In the genomic region with DNA sequence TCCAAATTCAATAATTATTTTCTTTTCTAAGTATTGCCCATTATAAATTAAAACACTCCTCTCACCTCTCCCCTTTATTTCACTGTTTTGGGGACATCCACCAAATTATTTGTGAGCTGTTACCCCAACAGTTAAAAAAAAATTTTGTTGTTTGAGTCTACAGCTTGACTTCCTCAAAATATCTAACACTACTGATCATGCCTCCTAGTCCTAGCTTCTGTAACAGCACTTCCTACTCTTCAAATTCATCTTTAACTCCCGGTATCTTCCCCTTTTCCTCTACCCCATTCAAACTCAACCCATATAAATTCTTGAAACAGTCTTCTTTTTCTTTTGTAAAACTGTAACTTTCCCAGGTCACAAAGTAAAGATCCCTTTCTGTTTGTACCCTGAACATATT, we compare ENCODE assay signal across 21 cellular contexts. TPM values are rescaled to one million over a fixed set of nuclear protein-coding genes. Genes with fewer than 3 reads are reported as not detected.
A peak's percentile ranks its signal among the peaks of the same experiment; 100 is the strongest.
DNase-seq lines count a peak whose midpoint lies in the region; FAIRE-seq and TF ChIP-seq lines count a peak whose summit lies in the region.
"Had no signal": no experiment of that assay in that cellular context is flagged by ENCODE, and none has a peak within 500 bp of the region (broad histone marks: within the 10 kb centered on the region; RNA-seq: fewer than 3 reads in every experiment).

No MANE protein-coding gene starts in this region.

- no peak overlapping the region for H2AFZ ChIP-seq in OCI-LY7 (ENCODE audit: low read length)
- H2AFZ ChIP-seq: neural progenitor cell had no signal

- H3K9me3 ChIP-seq in OCI-LY7 (ENCODE audit: low read length) (no peaks in the 10 kb centered on the region), left ventricle myocardium inferior (replicated peaks) (no peaks in the 10 kb centered on the region)

- H3K36me3 ChIP-seq in OCI-LY7 (ENCODE audit: insufficient read depth, low read length): peaks cover 36% of the 10 kb centered on the region
- H3K36me3 ChIP-seq in left ventricle myocardium inferior: peaks cover 40% of the 10 kb centered on the region

- DNase-seq in CD1c-positive myeloid dendritic cell (ENCODE audit: extremely low spot score) (peak; percentile 61), Kasumi-1 (lab: John Stamatoyannopoulos, UW) (peak; percentile 95), SIG-M5 treated with dmso at 0.1 percent for 504 hours (lab: John Stamatoyannopoulos, UW; ENCODE audit: unreplicated experiment) (peak; percentile 92), medulla oblongata (ENCODE audit: extremely low spot score) (peak; percentile 37), OCI-LY7 (ENCODE audit: low spot score) (no peak), left ventricle myocardium inferior (no peak), urothelium cell line (ENCODE audit: low spot score) (no peak), GM20000 (ENCODE audit: low spot score) (no peak)
- DNase-seq: activated CD4-positive, CD25-positive, alpha-beta regulatory T cell treated with anti-CD3 and anti-CD28 coated beads, Interleukin-2, amount 50 U/mL, for 72 hours; activated CD8-positive, alpha-beta memory T cell treated with anti-CD3 and anti-CD28 coated beads for 24 hours; CD8-positive, alpha-beta T cell; cerebellar nuclear complex; DMS153; foreskin fibroblast; NCI-H1105 treated with DMSO at 0.1 percent for 48 hours; NCI-H2029 treated with DMSO at 0.1 percent for 48 hours; substantia nigra had no signal

- H3K4me1 ChIP-seq in OCI-LY7 (ENCODE audit: insufficient read depth, low read length, poor library complexity, severe bottlenecking) (peaks cover 2% of the 10 kb centered on the region), left ventricle myocardium inferior (peaks cover 6% of the 10 kb centered on the region)
- H3K4me1 ChIP-seq: neural progenitor cell had no signal

- no peaks in the 10 kb centered on the region for H3K9me2 ChIP-seq in OCI-LY7 (ENCODE audit: insufficient read depth, low read length)

- POLR2A ChIA-PET in OCI-LY7 (lab: Charles Lee): no interaction called here

- H3K4me3 ChIP-seq in OCI-LY7 (ENCODE audit: low read depth, low read length, poor library complexity, severe bottlenecking) (no peak overlapping the region), left ventricle myocardium inferior (no peak overlapping the region)
- H3K4me3 ChIP-seq: neural progenitor cell had no signal

- intact Hi-C loops in OCI-LY7 (cut with micrococcal nuclease; ENCODE audit: unreplicated experiment): no loop called here
- intact Hi-C loops in left ventricle myocardium inferior (cut with micrococcal nuclease): no loop called here

- H3K27ac ChIP-seq in OCI-LY7 (ENCODE audit: low read depth, low read length, poor library complexity, severe bottlenecking) (no peak overlapping the region), left ventricle myocardium inferior (replicated peaks) (no peak overlapping the region)
- H3K27ac ChIP-seq: neural progenitor cell, RWPE1 had no signal

- H3K27me3 ChIP-seq in left ventricle myocardium inferior (ENCODE audit: low read depth): no peaks in the 10 kb centered on the region
- H3K27me3 ChIP-seq: neural progenitor cell had no signal

- BruUV-seq in OCI-LY7 (replicated peaks; lab: Mats Ljungman, UMichigan): no TSS peak

- peaks cover 32% of the 10 kb centered on the region; the same call in 1 of the 2 replicates for H3K79me2 ChIP-seq in OCI-LY7 (ENCODE audit: insufficient read depth, low read depth, low read length)

- H4K20me1 ChIP-seq in OCI-LY7 (ENCODE audit: insufficient read depth, low read length): peaks cover 4% of the 10 kb centered on the region; the same call in 1 of the 2 replicates

- no peak overlapping the region for H3K4me2 ChIP-seq in OCI-LY7 (ENCODE audit: low read length)
- H3K4me2 ChIP-seq: neural progenitor cell had no signal

- FAIRE-seq in urothelium cell line (lab: Jason Lieb, UNC): no peak
- FAIRE-seq: astrocyte, G401.6 had no signal

- TF ChIP-seq CTCF in OCI-LY7 (conservative IDR thresholded peaks at IDR 0.05; ENCODE audit: low read length) (no peak), left ventricle myocardium inferior (IDR thresholded peaks at IDR 0.05; ENCODE audit: borderline replicate concordance) (no peak), GM20000 (IDR thresholded peaks at IDR 0.05; ENCODE audit: extremely low read depth, missing control alignments) (no peak)

- CTCF ChIA-PET in OCI-LY7 (lab: Charles Lee; ENCODE audit: unreplicated experiment): no interaction called here

RNA-seq across cellular contexts. Expression of a gene that starts 15.9 kb away (rescaled TPM):
- 43.5 and 46.1 TPM in 2 replicates for total RNA-seq in OCI-LY7 (2014; rRNA removed; shearing (Covaris generic))
- total RNA-seq in OCI-LY7 (2022): 68.2 and 69.3 TPM in 2 replicates
- total RNA-seq in left ventricle myocardium inferior: 52.8 TPM

RNA-seq across cellular contexts. Expression of a gene that starts 43.4 kb away (rescaled TPM):
- 0.88 and 1.5 TPM in 2 replicates for total RNA-seq in OCI-LY7 (2014; rRNA removed; shearing (Covaris generic))
- total RNA-seq in OCI-LY7 (2022) (1.1 TPM in 2 replicates), left ventricle myocardium inferior (2.4 TPM)

Comparison
In these comparisons a context has a peak if more than half of its experiments do, and no peak if none do; other contexts are left out.
1. DNase-seq: peak in CD1c-positive myeloid dendritic cell (single experiment), Kasumi-1 (2 of 2), SIG-M5 treated with dmso at 0.1 percent for 504 hours (single experiment) and medulla oblongata (single experiment); none in OCI-LY7 (single experiment), left ventricle myocardium inferior (single experiment), urothelium cell line (single experiment) and GM20000 (single experiment).